Comparison of ENCODE assay signal across 8 cellular contexts in genomic region chr5:172769598-172770373, GRCh38. TPM values are rescaled to one million over a fixed set of nuclear protein-coding genes. Genes with fewer than 3 reads are reported as not detected.
DNase-seq lines count a peak whose midpoint lies in the region; ATAC-seq and TF ChIP-seq lines count a peak whose summit lies in the region.

No MANE protein-coding gene starts in this region.

- no peaks in the 10 kb centered on the region for H3K9me3 Mint-ChIP-seq in type B pancreatic cell

- H4K20me1 ChIP-seq in PC-3 (ENCODE audit: low read length) = peaks cover 32% of the 10 kb centered on the region

- H3K4ac ChIP-seq in mesenchymal stem cell (ENCODE audit: low read depth in 1 of 2, low read length in 2 of 2) = peak overlapping the region in 1 of 2 experiments; percentile 76

- no peaks in the 10 kb centered on the region for H3K27me3 Mint-ChIP-seq in type B pancreatic cell

- H3K27me3 ChIP-seq in GM06990 (replicated peaks; ENCODE audit: control insufficient read depth, insufficient read depth, low read length) = no peaks in the 10 kb centered on the region
- H3K27me3 ChIP-seq in PC-3 (ENCODE audit: low read length) = no peaks in the 10 kb centered on the region
- no peaks in the 10 kb centered on the region for H3K27me3 ChIP-seq in mesenchymal stem cell (ENCODE audit: control insufficient read depth in 1 of 2, insufficient read depth in 1 of 2, low read length in 2 of 2)

- peak overlapping the region; percentile 95 to 98 for H3K18ac ChIP-seq in mesenchymal stem cell (ENCODE audit: low read depth in 1 of 2, low read length in 2 of 2)

- peak overlapping the region in 1 of 2 experiments; percentile 92 for H3K14ac ChIP-seq in mesenchymal stem cell (ENCODE audit: low read length in 2 of 2)

- H2AK5ac ChIP-seq in mesenchymal stem cell (ENCODE audit: low read length, severe bottlenecking) = no peak overlapping the region

- peak overlapping the region; percentile 97 for H2BK5ac ChIP-seq in mesenchymal stem cell (ENCODE audit: low read depth, low read length, poor library complexity, severe bottlenecking)

- DNase-seq in GM06990 (ENCODE audit: extremely low read depth, insufficient read length) = no peak
- no peak for DNase-seq in PC-3
- peak; percentile 44 for DNase-seq in dermis blood vessel endothelial cell
- peak; percentile 49 for DNase-seq in mesenchymal stem cell
- DNase-seq in type B pancreatic cell (ENCODE audit: extremely low spot score, unreplicated experiment) = no peak
- DNase-seq in GM19240 (ENCODE audit: insufficient read length, low spot score) = no peak

- TSS peak; percentile 47 for BruUV-seq in PC-3 (replicated peaks; lab: Mats Ljungman, UMichigan)

- peak overlapping the region; percentile 99 for H3K27ac Mint-ChIP-seq in type B pancreatic cell

- 23% methylated on average over 21 of the region's 21 CpGs for WGBS in mesenchymal stem cell

- no peaks in the 10 kb centered on the region for H3K9me2 ChIP-seq in PC-3 (replicated peaks; ENCODE audit: low read length)

- H3K36me3 Mint-ChIP-seq in type B pancreatic cell = peaks cover 28% of the 10 kb centered on the region

- ATAC-seq in PC-3 = no peak
- ATAC-seq in HG02938 (IDR thresholded peaks at IDR 0.05; ENCODE audit: unreplicated experiment) = no peak
- ATAC-seq in HG02678 (IDR thresholded peaks at IDR 0.05; ENCODE audit: unreplicated experiment) = no peak

- TF ChIP-seq CTCF in GM06990 (IDR thresholded peaks at IDR 0.05; ENCODE audit: insufficient read depth, low read length, poor library complexity, severe bottlenecking) = no peak
- no peak for TF ChIP-seq CTCF in PC-3 (conservative IDR thresholded peaks at IDR 0.05; ENCODE audit: low read depth, low read length)
- TF ChIP-seq CTCF in type B pancreatic cell (conservative IDR thresholded peaks at IDR 0.05) = no peak

- H3K4me1 ChIP-seq in PC-3 (ENCODE audit: insufficient read depth, low read length) (peaks cover 55% of the 10 kb centered on the region), mesenchymal stem cell (ENCODE audit: control insufficient read depth, insufficient read depth, low read depth, low read length) (peaks cover 27% of the 10 kb centered on the region)

- H3F3A ChIP-seq in PC-3 (ENCODE audit: low read length, unreplicated experiment) = peaks cover 26% of the 10 kb centered on the region

- no peak overlapping the region for H4K8ac ChIP-seq in mesenchymal stem cell (ENCODE audit: low read length)

- H3K4me3 ChIP-seq in GM06990 (replicated peaks; ENCODE audit: low read depth, low read length) (peak overlapping the region; percentile 76), PC-3 (ENCODE audit: low read length) (peak overlapping the region; percentile 90), mesenchymal stem cell (ENCODE audit: insufficient read depth in 1 of 2, low read depth in 1 of 2, low read length in 2 of 2) (peak overlapping the region; percentile 90 to 93)

- intact Hi-C loops in PC-3 (cut with micrococcal nuclease) = loop anchor here (2.0 to 10.0 kb wide), 3 partner anchors 163 to 685 kb away; partner anchors contain the start of gene RPL26L1

- H2BK120ac ChIP-seq in mesenchymal stem cell (ENCODE audit: low read depth, low read length) = no peak overlapping the region

- peaks cover 35% of the 10 kb centered on the region for H3K79me2 ChIP-seq in PC-3 (ENCODE audit: low read length)

- CTCF ChIA-PET in PC-3 (lab: Charles Lee) = interaction anchor here (2.1 kb wide), 1 partner anchor 99 kb away, joined by 6 read pairs; no protein-coding TSS in a partner anchor

- H3K9ac ChIP-seq in PC-3 (ENCODE audit: low read length) (peak overlapping the region; percentile 98), mesenchymal stem cell (ENCODE audit: low read length) (peak overlapping the region; percentile 98)

- no peaks in the 10 kb centered on the region for H3K79me1 ChIP-seq in mesenchymal stem cell (replicated peaks; ENCODE audit: low read length, poor library complexity, severe bottlenecking)

- H3K23ac ChIP-seq in mesenchymal stem cell (ENCODE audit: low read length in 2 of 2) = peak overlapping the region; percentile 20 to 97

- H2AFZ ChIP-seq in PC-3 (ENCODE audit: low read length) (no peak overlapping the region), mesenchymal stem cell (ENCODE audit: low read depth, low read length) (no peak overlapping the region)

- H3K4me2 ChIP-seq in PC-3 (ENCODE audit: low read length) (peak overlapping the region; percentile 96), mesenchymal stem cell (ENCODE audit: low read length, poor library complexity, severe bottlenecking) (peak overlapping the region; percentile 51)

- H3K36me3 ChIP-seq in GM06990 (ENCODE audit: control insufficient read depth, insufficient read depth, low read length) (peaks cover 2% of the 10 kb centered on the region), PC-3 (ENCODE audit: low read depth, low read length) (peaks cover 29% of the 10 kb centered on the region), mesenchymal stem cell (ENCODE audit: control insufficient read depth in 1 of 2, insufficient read depth in 2 of 2, low read depth in 1 of 2, low read length in 2 of 2) (peaks cover 21 to 39% of the 10 kb centered on the region in 2 experiments)

- H3K4me3 Mint-ChIP-seq in type B pancreatic cell = peak overlapping the region; percentile 96

- peak overlapping the region; percentile 46 for H2BK15ac ChIP-seq in mesenchymal stem cell (ENCODE audit: low read depth, poor library complexity, severe bottlenecking)

- peak overlapping the region; percentile 72 for H3K27ac ChIP-seq in PC-3 (ENCODE audit: low read length)
- peak overlapping the region; percentile 92 for H3K27ac ChIP-seq in mesenchymal stem cell (ENCODE audit: low read length, poor library complexity, severe bottlenecking)

- no peak overlapping the region for H4K91ac ChIP-seq in mesenchymal stem cell (ENCODE audit: low read length)

- H3K4me1 Mint-ChIP-seq in type B pancreatic cell (ENCODE audit: unreplicated experiment) = peaks cover 53% of the 10 kb centered on the region

- POLR2A ChIA-PET in PC-3 (lab: Charles Lee; ENCODE audit: unreplicated experiment) = no interaction called here

- H2BK12ac ChIP-seq in mesenchymal stem cell (ENCODE audit: low read length in 2 of 2) = peak overlapping the region in 1 of 2 experiments; percentile 15

- H3K9me3 ChIP-seq in PC-3 (ENCODE audit: low read length) = no peaks in the 10 kb centered on the region
- H3K9me3 ChIP-seq in mesenchymal stem cell (ENCODE audit: control insufficient read depth, low read length) = no peaks in the 10 kb centered on the region

RNA-seq across cellular contexts. Expression of gene DUSP1, which starts 1.2 kb away (rescaled TPM):
- total RNA-seq in PC-3 (2014; rRNA removed) = 522 and 586 TPM in 2 replicates
- total RNA-seq in dermis blood vessel endothelial cell = 105 and 303 TPM in 2 replicates
- polyA plus RNA-seq in mesenchymal stem cell (2013, experiment 1 of 2) = 214 TPM
- polyA plus RNA-seq in mesenchymal stem cell (2013, experiment 2 of 2) = 205 TPM
- total RNA-seq in type B pancreatic cell (ENCODE audit: low replicate concordance) = 50.9 and 163 TPM in 2 replicates

Comparison
In these comparisons a context has a peak if more than half of its experiments do, and no peak if none do; other contexts are left out.
1. DNase-seq: peak in dermis blood vessel endothelial cell (single experiment) and mesenchymal stem cell (single experiment); none in GM06990 (single experiment), PC-3 (single experiment), type B pancreatic cell (single experiment) and GM19240 (single experiment).
2. Peak in every context shown above with its lines, with median percentiles within 50 percentile points of each other: H3K4me3 ChIP-seq.